In genomic region chr6:118895241-118895561, GRCh38 we compare ENCODE assay signal across 8 cellular contexts. TPM values are rescaled to one million over a fixed set of nuclear protein-coding genes. Genes with fewer than 3 reads are reported as not detected.
A peak's percentile ranks its signal among the peaks of the same experiment; 100 is the strongest.
DNase-seq lines count a peak whose midpoint lies in the region; ATAC-seq and TF ChIP-seq lines count a peak whose summit lies in the region.

No MANE protein-coding gene starts in this region.

- H3K9me3 Mint-ChIP-seq in T-helper 1 cell treated with Interleukin-12 subunit alpha and Interleukin-12 subunit beta and Interleukin-4 antibody, amounts not matched to agents 30 μg/mL and 1 μg/mL, for 36 hours, result no peaks in the 10 kb centered on the region
- H3K9me3 Mint-ChIP-seq in activated CD8-positive, alpha-beta T cell treated with anti-CD3 and anti-CD28 coated beads for 36 hours, result no peaks in the 10 kb centered on the region

- intact Hi-C loops in activated CD8-positive, alpha-beta T cell treated with anti-CD3 and anti-CD28 coated beads for 36 hours (cut with micrococcal nuclease), result loop anchor here (2.0 kb wide), 1 partner anchor 50 kb away; no protein-coding TSS in a partner anchor

- CTCF ChIA-PET in activated CD8-positive, alpha-beta T cell treated with anti-CD3 and anti-CD28 coated beads for 36 hours (lab: Charles Lee), result interaction anchor here (0.6 to 3.3 kb wide), 9 partner anchors 10 to 330 kb away, joined by 3 to 19 read pairs (median 4); partner anchors contain the start of gene FAM184A

- H3K27me3 ChIP-seq in iPS-20b (ENCODE audit: insufficient read depth, low read length), result no peaks in the 10 kb centered on the region

- H3K4me3 ChIP-seq in iPS-20b (ENCODE audit: low read length), result peak overlapping the region; percentile 98

- peak overlapping the region; percentile 97 for H3K9ac ChIP-seq in iPS-20b (ENCODE audit: low read depth, low read length)

- peaks cover 30% of the 10 kb centered on the region for H3K4me1 ChIP-seq in iPS-20b (ENCODE audit: insufficient read depth, low read length)

- DNase-seq in T-helper 1 cell, result no peak
- DNase-seq in activated CD8-positive, alpha-beta T cell treated with anti-CD3 and anti-CD28 coated beads for 36 hours, result no peak
- no peak for DNase-seq in substantia nigra (lab: John Stamatoyannopoulos, UW)
- no peak for DNase-seq in activated CD4-positive, alpha-beta T cell treated with anti-CD3 and anti-CD28 coated beads, Interleukin-2, amount 50 U/mL, for 1 hour
- DNase-seq in D341Med (ENCODE audit: low spot score), result no peak

- H3K27ac ChIP-seq in iPS-20b (ENCODE audit: low read length) (peak overlapping the region; percentile 85), substantia nigra (ENCODE audit: low read depth, low read length, poor library complexity, severe bottlenecking) (peak overlapping the region; percentile 84)

- no peak for ATAC-seq in activated CD8-positive, alpha-beta T cell treated with anti-CD3 and anti-CD28 coated beads for 36 hours
- ATAC-seq in GM18907 (IDR thresholded peaks at IDR 0.05; ENCODE audit: unreplicated experiment), result no peak

- no peaks in the 10 kb centered on the region for H3K27me3 Mint-ChIP-seq in T-helper 1 cell treated with Interleukin-12 subunit alpha and Interleukin-12 subunit beta and Interleukin-4 antibody, amounts not matched to agents 30 μg/mL and 1 μg/mL, for 36 hours (ENCODE audit: low read depth)
- H3K27me3 Mint-ChIP-seq in activated CD8-positive, alpha-beta T cell treated with anti-CD3 and anti-CD28 coated beads for 36 hours, result no peaks in the 10 kb centered on the region

- peak overlapping the region; percentile 87 for H3K27ac Mint-ChIP-seq in T-helper 1 cell treated with Interleukin-12 subunit alpha and Interleukin-12 subunit beta and Interleukin-4 antibody, amounts not matched to agents 30 μg/mL and 1 μg/mL, for 36 hours
- peak overlapping the region; percentile 95 for H3K27ac Mint-ChIP-seq in activated CD8-positive, alpha-beta T cell treated with anti-CD3 and anti-CD28 coated beads for 36 hours

- H3K9me3 ChIP-seq in iPS-20b (ENCODE audit: insufficient read depth, low read depth, low read length), result no peaks in the 10 kb centered on the region

- POLR2A ChIA-PET in activated CD8-positive, alpha-beta T cell treated with anti-CD3 and anti-CD28 coated beads for 36 hours (lab: Charles Lee), result interaction anchor here (0.8 to 2.7 kb wide), 11 partner anchors 9 to 453 kb away, joined by 3 to 13 read pairs (median 4); no protein-coding TSS in a partner anchor

- peaks cover 26% of the 10 kb centered on the region for H3K36me3 Mint-ChIP-seq in T-helper 1 cell treated with Interleukin-12 subunit alpha and Interleukin-12 subunit beta and Interleukin-4 antibody, amounts not matched to agents 30 μg/mL and 1 μg/mL, for 36 hours (ENCODE audit: low read depth)
- H3K36me3 Mint-ChIP-seq in activated CD8-positive, alpha-beta T cell treated with anti-CD3 and anti-CD28 coated beads for 36 hours (ENCODE audit: low read depth), result peaks cover 35% of the 10 kb centered on the region

- peaks cover 47% of the 10 kb centered on the region for H3K4me1 Mint-ChIP-seq in T-helper 1 cell treated with Interleukin-12 subunit alpha and Interleukin-12 subunit beta and Interleukin-4 antibody, amounts not matched to agents 30 μg/mL and 1 μg/mL, for 36 hours (ENCODE audit: low read depth)
- peaks cover 52% of the 10 kb centered on the region for H3K4me1 Mint-ChIP-seq in activated CD8-positive, alpha-beta T cell treated with anti-CD3 and anti-CD28 coated beads for 36 hours (ENCODE audit: low read depth)

- TF ChIP-seq CTCF in activated CD8-positive, alpha-beta T cell treated with anti-CD3 and anti-CD28 coated beads for 36 hours (IDR thresholded peaks at IDR 0.05), result no peak

- peaks cover 26% of the 10 kb centered on the region; the same call in 1 of the 2 replicates for H3K36me3 ChIP-seq in iPS-20b (ENCODE audit: insufficient read depth, low read depth, low read length)

- peak overlapping the region; percentile 84 for H3K4me3 Mint-ChIP-seq in T-helper 1 cell treated with Interleukin-12 subunit alpha and Interleukin-12 subunit beta and Interleukin-4 antibody, amounts not matched to agents 30 μg/mL and 1 μg/mL, for 36 hours
- H3K4me3 Mint-ChIP-seq in activated CD8-positive, alpha-beta T cell treated with anti-CD3 and anti-CD28 coated beads for 36 hours, result peak overlapping the region; percentile 91

RNA-seq across cellular contexts. Expression of gene ASF1A, which starts 1.2 kb away (rescaled TPM):
- 10 to 100 TPM; 36.4 to 39.0 TPM for total RNA-seq in activated CD8-positive, alpha-beta T cell treated with anti-CD3 and anti-CD28 coated beads for 36 hours

RNA-seq across cellular contexts. Expression of gene MCM9, which starts 39.8 kb away (rescaled TPM):
- 10 to 100 TPM; 18.4 to 21.3 TPM for total RNA-seq in activated CD8-positive, alpha-beta T cell treated with anti-CD3 and anti-CD28 coated beads for 36 hours
